1 cellular context compared by ENCODE assay signal in the genomic region with DNA sequence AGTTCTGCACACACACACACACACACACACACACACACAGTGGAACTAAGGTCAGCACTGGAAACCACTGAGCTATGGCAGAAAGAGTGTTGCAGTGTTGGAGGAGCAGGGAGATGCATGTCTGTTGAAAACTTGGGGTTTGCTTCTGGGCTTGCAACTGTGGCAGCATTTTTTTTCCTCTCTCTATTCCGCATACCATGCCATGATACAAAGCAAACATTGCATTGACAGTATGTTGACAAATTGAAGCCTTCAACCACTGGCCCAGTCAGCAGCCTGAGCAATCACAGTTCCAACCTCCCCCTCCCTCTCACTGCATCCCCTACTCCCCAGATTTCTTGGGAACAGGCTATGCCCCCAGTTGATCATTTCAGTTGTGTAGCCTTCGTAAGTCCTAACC.
TF ChIP-seq lines count a peak whose summit lies in the region.

No MANE protein-coding gene starts in this region.

TF ChIP-seq in HepG2, 621 proteins besides CTCF, POLR2A, EP300 and RAD21 (continued from another document):
- TF ChIP-seq, protein P1, sequence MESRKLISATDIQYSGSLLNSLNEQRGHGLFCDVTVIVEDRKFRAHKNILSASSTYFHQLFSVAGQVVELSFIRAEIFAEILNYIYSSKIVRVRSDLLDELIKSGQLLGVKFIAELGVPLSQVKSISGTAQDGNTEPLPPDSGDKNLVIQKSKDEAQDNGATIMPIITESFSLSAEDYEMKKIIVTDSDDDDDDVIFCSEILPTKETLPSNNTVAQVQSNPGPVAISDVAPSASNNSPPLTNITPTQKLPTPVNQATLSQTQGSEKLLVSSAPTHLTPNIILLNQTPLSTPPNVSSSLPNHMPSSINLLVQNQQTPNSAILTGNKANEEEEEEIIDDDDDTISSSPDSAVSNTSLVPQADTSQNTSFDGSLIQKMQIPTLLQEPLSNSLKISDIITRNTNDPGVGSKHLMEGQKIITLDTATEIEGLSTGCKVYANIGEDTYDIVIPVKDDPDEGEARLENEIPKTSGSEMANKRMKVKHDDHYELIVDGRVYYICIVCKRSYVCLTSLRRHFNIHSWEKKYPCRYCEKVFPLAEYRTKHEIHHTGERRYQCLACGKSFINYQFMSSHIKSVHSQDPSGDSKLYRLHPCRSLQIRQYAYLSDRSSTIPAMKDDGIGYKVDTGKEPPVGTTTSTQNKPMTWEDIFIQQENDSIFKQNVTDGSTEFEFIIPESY (CRISPR knock-in tag; IDR thresholded peaks at IDR 0.05), result no peak
- TF ChIP-seq GLI4 (CRISPR knock-in tag; IDR thresholded peaks at IDR 0.05; ENCODE audit: borderline replicate concordance), result no peak
TF ChIP-seq in HepG2: peak in this region for 0.
